ENCODE assay signal across 16 cellular contexts in genomic region chr2:9398881-9399805, GRCh38. TPM values are rescaled to one million over a fixed set of nuclear protein-coding genes. Genes with fewer than 3 reads are reported as not detected.
DNase-seq lines count a peak whose midpoint lies in the region; ATAC-seq, FAIRE-seq and TF ChIP-seq lines count a peak whose summit lies in the region.
"Had no signal": no experiment of that assay in that cellular context is flagged by ENCODE, and none has a peak within 500 bp of the region (broad histone marks: within the 10 kb centered on the region; RNA-seq: fewer than 3 reads in every experiment).

No MANE protein-coding gene starts in this region.

- TF ChIP-seq EP300 in gastroesophageal sphincter (IDR thresholded peaks at IDR 0.05): no peak

- H3K4me3 ChIP-seq in gastroesophageal sphincter: no peak overlapping the region
- no peak overlapping the region for H3K4me3 ChIP-seq in thymus (ENCODE audit: low read length)
- no peak overlapping the region for H3K4me3 ChIP-seq in small intestine (ENCODE audit: low read depth in 1 of 2, low read length in 2 of 2)
- no peak overlapping the region for H3K4me3 ChIP-seq in HAP-1
- H3K4me3 ChIP-seq: GM12878, hepatocyte had no signal

- WGBS in gastroesophageal sphincter (ENCODE audit: low coverage in 1 of 2), 2 donors: 38 to 48% methylated on average over 6 to 9 of the region's 21 CpGs
- WGBS in thymus: 90% methylated on average over 21 of the region's 21 CpGs
- WGBS in small intestine, 3 donors: 79 to 90% (median 85%) methylated on average over 21 of the region's 21 CpGs

- TF ChIP-seq POLR2A in gastroesophageal sphincter (IDR thresholded peaks at IDR 0.05): no peak

- peak overlapping the region; percentile 51 for H3K27ac Mint-ChIP-seq in T-helper 17 cell
- peak overlapping the region; percentile 36 for H3K27ac Mint-ChIP-seq in neural crest cell (ENCODE audit: unreplicated experiment)
- no peak overlapping the region for H3K27ac Mint-ChIP-seq in activated CD8-positive, alpha-beta T cell treated with anti-CD3 and anti-CD28 coated beads, Interleukin-2, amount 10 ng/mL, durations not matched to agents 7 days and 5 days
- H3K27ac Mint-ChIP-seq: activated naive CD8-positive, alpha-beta T cell treated with anti-CD3 and anti-CD28 coated beads, Interleukin-2, amount 50 U/mL, for 24 hours; B cell; effector memory CD8-positive, alpha-beta T cell had no signal

- TF ChIP-seq CTCF in gastroesophageal sphincter (IDR thresholded peaks at IDR 0.05) (no peak), neural crest cell (conservative IDR thresholded peaks at IDR 0.05) (no peak)

- H3K4me3 Mint-ChIP-seq in T-helper 17 cell (no peak overlapping the region), neural crest cell (peak overlapping the region; percentile 36)
- no peak overlapping the region for H3K4me3 Mint-ChIP-seq in activated CD8-positive, alpha-beta T cell treated with anti-CD3 and anti-CD28 coated beads, Interleukin-2, amount 10 ng/mL, durations not matched to agents 7 days and 5 days
- H3K4me3 Mint-ChIP-seq: activated naive CD8-positive, alpha-beta T cell treated with anti-CD3 and anti-CD28 coated beads, Interleukin-2, amount 50 U/mL, for 24 hours; B cell; effector memory CD8-positive, alpha-beta T cell had no signal

- POLR2A ChIA-PET in activated CD8-positive, alpha-beta T cell treated with anti-CD3 and anti-CD28 coated beads, Interleukin-2, amount 10 ng/mL, durations not matched to agents 7 days and 5 days (lab: Charles Lee): no interaction called here

- no peak for ATAC-seq in T-helper 17 cell
- peak; percentile 88 for ATAC-seq in gastroesophageal sphincter
- ATAC-seq in activated CD8-positive, alpha-beta T cell treated with anti-CD3 and anti-CD28 coated beads, Interleukin-2, amount 10 ng/mL, durations not matched to agents 7 days and 5 days: no peak
- ATAC-seq: activated naive CD8-positive, alpha-beta T cell treated with anti-CD3 and anti-CD28 coated beads, Interleukin-2, amount 50 U/mL, for 24 hours; effector memory CD8-positive, alpha-beta T cell; GM12878 had no signal

- in situ Hi-C loops in HAP-1 (cut with MboI; ENCODE audit: low sequenced_read_pairs): no loop called here

- peak overlapping the region in 3 of 4 donors; percentile 61 to 68 (median 66) for H3K27ac ChIP-seq in gastroesophageal sphincter
- peak overlapping the region; percentile 20 for H3K27ac ChIP-seq in thymus (ENCODE audit: low read depth)
- H3K27ac ChIP-seq in small intestine (ENCODE audit: low read depth in 1 of 2, low read length in 1 of 2): no peak overlapping the region
- H3K27ac ChIP-seq: hepatocyte had no signal

- H3K9me3 Mint-ChIP-seq in neural crest cell: no peaks in the 10 kb centered on the region
- H3K9me3 Mint-ChIP-seq in activated CD8-positive, alpha-beta T cell treated with anti-CD3 and anti-CD28 coated beads, Interleukin-2, amount 10 ng/mL, durations not matched to agents 7 days and 5 days (ENCODE audit: insufficient read depth): no peaks in the 10 kb centered on the region
- H3K9me3 Mint-ChIP-seq: activated naive CD8-positive, alpha-beta T cell treated with anti-CD3 and anti-CD28 coated beads, Interleukin-2, amount 50 U/mL, for 24 hours; effector memory CD8-positive, alpha-beta T cell had no signal

- H3K27me3 ChIP-seq in gastroesophageal sphincter (no peaks in the 10 kb centered on the region), thymus (ENCODE audit: control insufficient read depth, insufficient read depth) (no peaks in the 10 kb centered on the region), small intestine (ENCODE audit: control insufficient read depth in 2 of 2, insufficient read depth in 2 of 2, low read length in 2 of 2) (no peaks in the 10 kb centered on the region), HAP-1 (ENCODE audit: low read depth) (no peaks in the 10 kb centered on the region)
- H3K27me3 ChIP-seq: hepatocyte had no signal

- DNase-seq in T-helper 17 cell: no peak
- no peak for DNase-seq in neural crest cell (ENCODE audit: low read depth, low spot score)
- no peak for DNase-seq in NK-92 (lab: John Stamatoyannopoulos, UW; ENCODE audit: unreplicated experiment)
- no peak for DNase-seq in small intestine
- no peak for DNase-seq in HAP-1 (ENCODE audit: low spot score in 2 of 2)
- no peak for DNase-seq in activated CD8-positive, alpha-beta T cell treated with anti-CD3 and anti-CD28 coated beads, Interleukin-2, amount 10 ng/mL, durations not matched to agents 7 days and 5 days
- DNase-seq: activated naive CD8-positive, alpha-beta T cell treated with anti-CD3 and anti-CD28 coated beads, Interleukin-2, amount 50 U/mL, for 24 hours; DND-41; effector memory CD8-positive, alpha-beta T cell; NCI-H524 treated with DMSO at 0.1 percent for 48 hours; retina had no signal

- no peaks in the 10 kb centered on the region for H3K36me3 Mint-ChIP-seq in T-helper 17 cell (ENCODE audit: low read depth)
- H3K36me3 Mint-ChIP-seq in neural crest cell (ENCODE audit: low read depth): peaks cover 6% of the 10 kb centered on the region
- H3K36me3 Mint-ChIP-seq in activated CD8-positive, alpha-beta T cell treated with anti-CD3 and anti-CD28 coated beads, Interleukin-2, amount 10 ng/mL, durations not matched to agents 7 days and 5 days (ENCODE audit: low read depth): no peaks in the 10 kb centered on the region

- FAIRE-seq in small intestine (lab: Jason Lieb, UNC): no peak
- FAIRE-seq: GM12878 had no signal

- H3K4me1 ChIP-seq in gastroesophageal sphincter (peaks cover 3 to 36% (median 8%) of the 10 kb centered on the region in 3 donors), thymus (ENCODE audit: control insufficient read depth, insufficient read depth, low read length) (no peaks in the 10 kb centered on the region), small intestine (ENCODE audit: control insufficient read depth in 2 of 2, insufficient read depth in 1 of 2, low read depth in 1 of 2, low read length in 1 of 2) (no peaks in the 10 kb centered on the region), HAP-1 (no peaks in the 10 kb centered on the region)

- H3K36me3 ChIP-seq in gastroesophageal sphincter (peaks cover 0 to 59% of the 10 kb centered on the region in 2 donors), thymus (ENCODE audit: control insufficient read depth, insufficient read depth) (no peaks in the 10 kb centered on the region), small intestine (ENCODE audit: control insufficient read depth in 2 of 2, insufficient read depth in 2 of 2, low read length in 2 of 2) (peaks cover 0 to 2% of the 10 kb centered on the region in 2 donors), HAP-1 (replicated peaks) (peaks cover 14% of the 10 kb centered on the region)

- CTCF ChIA-PET in activated CD8-positive, alpha-beta T cell treated with anti-CD3 and anti-CD28 coated beads, Interleukin-2, amount 10 ng/mL, durations not matched to agents 7 days and 5 days (lab: Charles Lee): no interaction called here

- H3K27me3 Mint-ChIP-seq in T-helper 17 cell (no peaks in the 10 kb centered on the region), neural crest cell (ENCODE audit: low read depth) (no peaks in the 10 kb centered on the region)
- H3K27me3 Mint-ChIP-seq in activated CD8-positive, alpha-beta T cell treated with anti-CD3 and anti-CD28 coated beads, Interleukin-2, amount 10 ng/mL, durations not matched to agents 7 days and 5 days (ENCODE audit: low read depth): no peaks in the 10 kb centered on the region
- H3K27me3 Mint-ChIP-seq: activated naive CD8-positive, alpha-beta T cell treated with anti-CD3 and anti-CD28 coated beads, Interleukin-2, amount 50 U/mL, for 24 hours had no signal

- H3K9me3 ChIP-seq in T-helper 17 cell (ENCODE audit: control insufficient read depth, low read length, poor library complexity, severe bottlenecking) (no peaks in the 10 kb centered on the region), gastroesophageal sphincter (no peaks in the 10 kb centered on the region), thymus (ENCODE audit: control insufficient read depth) (no peaks in the 10 kb centered on the region), small intestine (ENCODE audit: control insufficient read depth, low read depth) (no peaks in the 10 kb centered on the region), HAP-1 (no peaks in the 10 kb centered on the region)

- H3K4me1 Mint-ChIP-seq in T-helper 17 cell (peaks cover 6% of the 10 kb centered on the region), neural crest cell (peaks cover 11% of the 10 kb centered on the region)
- no peaks in the 10 kb centered on the region for H3K4me1 Mint-ChIP-seq in activated CD8-positive, alpha-beta T cell treated with anti-CD3 and anti-CD28 coated beads, Interleukin-2, amount 10 ng/mL, durations not matched to agents 7 days and 5 days (ENCODE audit: low read depth)
- H3K4me1 Mint-ChIP-seq: activated naive CD8-positive, alpha-beta T cell treated with anti-CD3 and anti-CD28 coated beads, Interleukin-2, amount 50 U/mL, for 24 hours; B cell had no signal

RNA-seq across cellular contexts. Expression of gene ITGB1BP1, which starts 24.2 kb away (rescaled TPM):
- total RNA-seq in T-helper 17 cell (10 to 100 TPM; 62.6 to 74.9 TPM), gastroesophageal sphincter (10 to 100 TPM; 52.8 to 80.4 (median 69.6) TPM), neural crest cell (59.3 and 61.2 TPM in 2 replicates)
- polyA plus RNA-seq in thymus (116 TPM), small intestine (10 to 100 TPM; 30.6 to 50.8 (median 38.1) TPM)
- 100 to 1,000 TPM; 170 to 177 TPM for total RNA-seq in activated CD8-positive, alpha-beta T cell treated with anti-CD3 and anti-CD28 coated beads, Interleukin-2, amount 10 ng/mL, durations not matched to agents 7 days and 5 days

RNA-seq across cellular contexts. Expression of gene CPSF3, which starts 24.3 kb away (rescaled TPM):
- 10 to 100 TPM; 18.1 to 19.0 TPM for total RNA-seq in T-helper 17 cell
- 10 to 100 TPM; 18.0 to 27.0 (median 26.1) TPM for total RNA-seq in gastroesophageal sphincter
- total RNA-seq in neural crest cell: 84.8 and 86.4 TPM in 2 replicates
- polyA plus RNA-seq in thymus: 39.3 TPM
- 10 to 100 TPM; 11.1 to 21.7 (median 15.2) TPM for polyA plus RNA-seq in small intestine
- 10 to 100 TPM; 54.1 to 55.2 TPM for total RNA-seq in activated CD8-positive, alpha-beta T cell treated with anti-CD3 and anti-CD28 coated beads, Interleukin-2, amount 10 ng/mL, durations not matched to agents 7 days and 5 days

Comparison
In these comparisons a context has a peak if more than half of its experiments do, and no peak if none do; other contexts are left out.
1. H3K27ac ChIP-seq: peak in gastroesophageal sphincter (3 of 4) and thymus (single experiment); none in small intestine (0 of 2).